14 cellular contexts compared by ENCODE assay signal in genomic region chr2:5637051-5637450, GRCh38. TPM values are rescaled to one million over a fixed set of nuclear protein-coding genes. Genes with fewer than 3 reads are reported as not detected.
"Had no signal": no experiment of that assay in that cellular context is flagged by ENCODE, and none has a peak within 500 bp of the region (broad histone marks: within the 10 kb centered on the region; RNA-seq: fewer than 3 reads in every experiment).

No MANE protein-coding gene starts in this region.

RNA-seq across cellular contexts. Expression of gene SOX11, which starts 55.1 kb away (rescaled TPM):
- total RNA-seq: activated B cell treated with CpG ODN at 0.5 μM for 24 hours; activated CD4-positive, alpha-beta memory T cell treated with anti-CD3 and anti-CD28 coated beads for 36 hours; activated CD4-positive, alpha-beta T cell treated with anti-CD3 and anti-CD28 coated beads, Interleukin-2, amount 10 ng/mL, durations not matched to agents 24 days and 14 days; activated CD8-positive, alpha-beta memory T cell treated with anti-CD3 and anti-CD28 coated beads for 36 hours; activated CD8-positive, alpha-beta T cell treated with anti-CD3 and anti-CD28 coated beads for 36 hours; activated naive CD4-positive, alpha-beta T cell treated with anti-CD3 and anti-CD28 coated beads for 36 hours; activated naive CD4-positive, alpha-beta T cell treated with anti-CD3 and anti-CD28 coated beads, Interleukin-2, amount 50 U/mL, for 72 hours; activated naive CD8-positive, alpha-beta T cell treated with anti-CD3 and anti-CD28 coated beads for 36 hours; activated T-cell treated with anti-CD3 and anti-CD28 coated beads, Interleukin-2, amount 50 U/mL, for 72 hours; activated T-helper 1 cell treated with anti-CD3 and anti-CD28 coated beads, Interleukin-12 subunit alpha, Interleukin-12 subunit beta, Interleukin-2, Interleukin-4 antibody, amounts not matched to agents 30 ng/mL and 10 ng/mL and 1 ng/mL, durations not matched to agents 14 hours and 24 hours and 36 hours; activated T-helper 17 cell treated with anti-CD3 and anti-CD28 coated beads, Interleukin-2, amount 50 U/mL, for 72 hours; bronchial epithelial cell had no signal
- polyA plus RNA-seq: adrenal gland, aorta had no signal
